ENCODE assay signal across 9 cellular contexts in genomic region chr9:134324359-134325095, GRCh38. TPM values are rescaled to one million over a fixed set of nuclear protein-coding genes. Genes with fewer than 3 reads are reported as not detected.
A peak's percentile ranks its signal among the peaks of the same experiment; 100 is the strongest.
DNase-seq lines count a peak whose midpoint lies in the region; ATAC-seq, FAIRE-seq and TF ChIP-seq lines count a peak whose summit lies in the region.
"Had no signal": no experiment of that assay in that cellular context is flagged by ENCODE, and none has a peak within 500 bp of the region (broad histone marks: within the 10 kb centered on the region; RNA-seq: fewer than 3 reads in every experiment).

No MANE protein-coding gene starts in this region.

- TF ChIP-seq CTCF in D721Med (IDR thresholded peaks at IDR 0.05; ENCODE audit: insufficient read depth, missing control alignments), result no peak

- H3K9ac ChIP-seq in stomach smooth muscle (ENCODE audit: low read length in 2 of 2), result no peak overlapping the region

- H3K27ac ChIP-seq in stomach smooth muscle (ENCODE audit: low read length), result peak overlapping the region; percentile 96

- DNase-seq in immature natural killer cell (peak in 1 of 3 donors; percentile 15), D721Med (ENCODE audit: insufficient read length, low spot score) (no peak), dermis blood vessel endothelial cell (no peak), NCI-H1092 treated with DMSO at 0.1 percent for 48 hours (lab: John Stamatoyannopoulos, UW) (no peak)

- H3K4me3 ChIP-seq in stomach smooth muscle (ENCODE audit: low read length in 2 of 2), result peak overlapping the region in 1 of 2 donors; percentile 85

- H3K27me3 Mint-ChIP-seq in IgD-negative memory B cell (peaks cover 5% of the 10 kb centered on the region), immature natural killer cell (ENCODE audit: low read depth in 3 of 3) (peaks cover 0 to 7% (median 7%) of the 10 kb centered on the region in 3 donors)
- H3K27me3 Mint-ChIP-seq in activated naive CD8-positive, alpha-beta T cell, result no peaks in the 10 kb centered on the region

- peak overlapping the region; percentile 24 to 76 (median 72) for H3K27ac Mint-ChIP-seq in IgD-negative memory B cell
- H3K27ac Mint-ChIP-seq in activated naive CD8-positive, alpha-beta T cell, result no peak overlapping the region
- H3K27ac Mint-ChIP-seq in immature natural killer cell, result peak overlapping the region in 5 of 6 donors; percentile 31 to 80 (median 71)

- no peaks in the 10 kb centered on the region for H3K36me3 ChIP-seq in stomach smooth muscle (ENCODE audit: control insufficient read depth in 2 of 2, insufficient read depth in 2 of 2, low read length in 2 of 2)

- H3K4me3 Mint-ChIP-seq in IgD-negative memory B cell (peak overlapping the region; percentile 79 to 92 (median 81)), immature natural killer cell (peak overlapping the region; percentile 66 to 81 (median 77))
- H3K4me3 Mint-ChIP-seq in activated naive CD8-positive, alpha-beta T cell, result peak overlapping the region; percentile 77

- peaks cover 43% of the 10 kb centered on the region for H3K4me1 ChIP-seq in stomach smooth muscle (ENCODE audit: control insufficient read depth, insufficient read depth, low read length)

- no peaks in the 10 kb centered on the region for H3K27me3 ChIP-seq in stomach smooth muscle (ENCODE audit: control insufficient read depth in 1 of 2, insufficient read depth in 2 of 2, low read length in 2 of 2)

- no peak for ATAC-seq in HG03045 (IDR thresholded peaks at IDR 0.05; ENCODE audit: unreplicated experiment)

- no peaks in the 10 kb centered on the region for H3K36me3 Mint-ChIP-seq in IgD-negative memory B cell
- H3K36me3 Mint-ChIP-seq in activated naive CD8-positive, alpha-beta T cell, result no peaks in the 10 kb centered on the region
- H3K36me3 Mint-ChIP-seq in immature natural killer cell, result no peaks in the 10 kb centered on the region

- H3K4me1 Mint-ChIP-seq in IgD-negative memory B cell (peaks cover 0 to 4% (median 3%) of the 10 kb centered on the region in 3 donors), immature natural killer cell (peaks cover 6 to 10% of the 10 kb centered on the region in 2 donors)
- peaks cover 4% of the 10 kb centered on the region for H3K4me1 Mint-ChIP-seq in activated naive CD8-positive, alpha-beta T cell (ENCODE audit: low read depth)

- no peak for FAIRE-seq in D721Med (lab: Jason Lieb, UNC)
- FAIRE-seq: endometrium had no signal

- H3K9me3 ChIP-seq in stomach smooth muscle (ENCODE audit: control insufficient read depth in 2 of 2, low read length in 2 of 2), result no peaks in the 10 kb centered on the region

- H3K9me3 Mint-ChIP-seq in IgD-negative memory B cell (no peaks in the 10 kb centered on the region), immature natural killer cell (no peaks in the 10 kb centered on the region)
- H3K9me3 Mint-ChIP-seq in activated naive CD8-positive, alpha-beta T cell (ENCODE audit: low read depth), result no peaks in the 10 kb centered on the region

RNA-seq across cellular contexts. Expression of gene RXRA, which starts 1.7 kb away (rescaled TPM):
- polyA plus RNA-seq in IgD-negative memory B cell (0.80 TPM), immature natural killer cell (1 to 10 TPM; 1.0 to 4.4 (median 1.9) TPM)
- 23.3 and 31.7 TPM in 2 replicates for total RNA-seq in dermis blood vessel endothelial cell
